8 cellular contexts compared by ENCODE assay signal in genomic region chr10:96585726-96586418, GRCh38. TPM values are rescaled to one million over a fixed set of nuclear protein-coding genes. Genes with fewer than 3 reads are reported as not detected.
DNase-seq lines count a peak whose midpoint lies in the region; ATAC-seq and TF ChIP-seq lines count a peak whose summit lies in the region.

No MANE protein-coding gene starts in this region.

- peaks cover 63% of the 10 kb centered on the region for H3K79me2 ChIP-seq in OCI-LY7 (ENCODE audit: insufficient read depth, low read depth, low read length)

- H3K9me2 ChIP-seq in OCI-LY7 (ENCODE audit: insufficient read depth, low read length): no peaks in the 10 kb centered on the region

- H3K4me1 ChIP-seq in OCI-LY7 (ENCODE audit: insufficient read depth, low read length, poor library complexity, severe bottlenecking) (peaks cover 47% of the 10 kb centered on the region), lung (ENCODE audit: control insufficient read depth in 2 of 2, insufficient read depth in 2 of 2, low read length in 2 of 2) (peaks cover 6 to 25% of the 10 kb centered on the region in 2 donors), upper lobe of left lung (peaks cover 47 to 61% (median 51%) of the 10 kb centered on the region in 4 donors)

- no peak for TF ChIP-seq EP300 in upper lobe of left lung (IDR thresholded peaks at IDR 0.05)

- H3K4me3 ChIP-seq in AG09309 (ENCODE audit: control insufficient read depth, low read depth, low read length): peak overlapping the region; percentile 100
- H3K4me3 ChIP-seq in OCI-LY7 (ENCODE audit: low read depth, low read length, poor library complexity, severe bottlenecking): peak overlapping the region; percentile 99
- H3K4me3 ChIP-seq in lung: peak overlapping the region; percentile 99
- peak overlapping the region; percentile 54 to 97 (median 78) for H3K4me3 ChIP-seq in upper lobe of left lung

- H3K9me3 ChIP-seq in OCI-LY7 (ENCODE audit: low read length) (no peaks in the 10 kb centered on the region), lung (ENCODE audit: control insufficient read depth in 2 of 2, insufficient read depth in 1 of 2, low read length in 1 of 2) (no peaks in the 10 kb centered on the region), upper lobe of left lung (no peaks in the 10 kb centered on the region)

- DNase-seq in AG09309 (ENCODE audit: low read depth) (no peak), OCI-LY7 (ENCODE audit: low spot score) (peak; percentile 50), lung (ENCODE audit: low spot score) (no peak), upper lobe of left lung (no peak), NCI-H774 (lab: John Stamatoyannopoulos, UW) (no peak), GDM1 (lab: John Stamatoyannopoulos, UW) (no peak)
- peak; percentile 35 for DNase-seq in central memory CD4-positive, alpha-beta T cell

- CTCF ChIA-PET in OCI-LY7 (lab: Charles Lee; ENCODE audit: unreplicated experiment): no interaction called here

- TF ChIP-seq CTCF in AG09309 (IDR thresholded peaks at IDR 0.05; ENCODE audit: control insufficient read depth, insufficient read depth, low read depth, low read length, missing control alignments) (no peak), OCI-LY7 (conservative IDR thresholded peaks at IDR 0.05; ENCODE audit: low read length) (no peak), lung (IDR thresholded peaks at IDR 0.05; ENCODE audit: control extremely low read depth, extremely low read depth) (no peak), upper lobe of left lung (IDR thresholded peaks at IDR 0.05) (no peak)

- no peak for TF ChIP-seq POLR2A in upper lobe of left lung (IDR thresholded peaks at IDR 0.05)

- 1 to 2% methylated on average over 21 of the region's 21 CpGs for WGBS in lung, 2 donors
- WGBS in upper lobe of left lung, 2 donors: 1 to 2% methylated on average over 16 to 21 of the region's 21 CpGs

- ATAC-seq in GM19463 (IDR thresholded peaks at IDR 0.05; ENCODE audit: unreplicated experiment): peak; percentile 8
- no peak for ATAC-seq in lung (ENCODE audit: insufficient read depth, low FRiP score)
- peak; percentile 31 to 38 for ATAC-seq in upper lobe of left lung (ENCODE audit: low FRiP score in 2 of 2)

- H3K27ac ChIP-seq in OCI-LY7 (ENCODE audit: low read depth, low read length, poor library complexity, severe bottlenecking): peak overlapping the region; percentile 88
- H3K27ac ChIP-seq in lung (ENCODE audit: low read depth in 1 of 2, low read length in 1 of 2): peak overlapping the region; percentile 100
- peak overlapping the region; percentile 94 to 100 (median 98) for H3K27ac ChIP-seq in upper lobe of left lung

- BruUV-seq in OCI-LY7 (replicated peaks; lab: Mats Ljungman, UMichigan): no TSS peak

- H2AFZ ChIP-seq in OCI-LY7 (ENCODE audit: low read length): peak overlapping the region; percentile 46; the same call in 1 of the 2 replicates

- peak overlapping the region; percentile 88 for H3K4me2 ChIP-seq in OCI-LY7 (ENCODE audit: low read length)

- H3K27me3 ChIP-seq in lung (ENCODE audit: control insufficient read depth, insufficient read depth) (no peaks in the 10 kb centered on the region), upper lobe of left lung (no peaks in the 10 kb centered on the region)

- H3K36me3 ChIP-seq in OCI-LY7 (ENCODE audit: insufficient read depth, low read length) (peaks cover 22% of the 10 kb centered on the region), lung (ENCODE audit: control insufficient read depth in 2 of 2, insufficient read depth in 2 of 2, low read length in 2 of 2) (no peaks in the 10 kb centered on the region), upper lobe of left lung (no peaks in the 10 kb centered on the region)

- intact Hi-C loops in OCI-LY7 (cut with micrococcal nuclease; ENCODE audit: unreplicated experiment): loop anchor here (5.0 kb wide), 2 partner anchors 136 to 246 kb away; partner anchors contain the start of genes LCOR and PIK3AP1

- H4K20me1 ChIP-seq in OCI-LY7 (ENCODE audit: insufficient read depth, low read length): peaks cover 21% of the 10 kb centered on the region; the same call in 1 of the 2 replicates

- POLR2A ChIA-PET in OCI-LY7 (lab: Charles Lee): interaction anchor here (0.7 kb wide), 2 partner anchors 20 to 691 kb away, joined by 3 read pairs; no protein-coding TSS in a partner anchor

RNA-seq across cellular contexts. Expression of gene TM9SF3, which starts 0.9 kb away (rescaled TPM):
- total RNA-seq in OCI-LY7 (2014; rRNA removed; shearing (Covaris generic)): 20.8 and 23.0 TPM in 2 replicates
- total RNA-seq in OCI-LY7 (2022): 80.2 and 88.8 TPM in 2 replicates
- total RNA-seq in lung: 100 to 1,000 TPM in 1 of 2 donors, 10 to 100 TPM in 1; 89.5 to 103 TPM
- 10 to 100 TPM; 24.4 to 44.0 TPM for polyA plus RNA-seq in lung
- total RNA-seq in upper lobe of left lung: 100 to 1,000 TPM in 2 of 6 donors, 10 to 100 TPM in 4; 30.4 to 112 (median 80.8) TPM

Comparison
In these comparisons a context has a peak if more than half of its experiments do, and no peak if none do; other contexts are left out.
1. DNase-seq: peak in OCI-LY7 (single experiment) and central memory CD4-positive, alpha-beta T cell (single experiment); none in AG09309 (single experiment), lung (single experiment), upper lobe of left lung (0 of 2), NCI-H774 (single experiment) and GDM1 (single experiment).
2. Peak in every context shown above with its lines, with median percentiles within 50 percentile points of each other: H3K4me3 ChIP-seq and H3K27ac ChIP-seq.